ENCODE assay signal across 8 cellular contexts in genomic region chr1:160006312-160006940, GRCh38. TPM values are rescaled to one million over a fixed set of nuclear protein-coding genes. Genes with fewer than 3 reads are reported as not detected.
A peak's percentile ranks its signal among the peaks of the same experiment; 100 is the strongest.
DNase-seq lines count a peak whose midpoint lies in the region; ATAC-seq and FAIRE-seq lines count a peak whose summit lies in the region.

No MANE protein-coding gene starts in this region.

- H2BK12ac ChIP-seq in trophoblast cell (ENCODE audit: low read length) = no peak overlapping the region

- no peaks in the 10 kb centered on the region for H3K79me1 ChIP-seq in trophoblast cell (ENCODE audit: low read length)

- no peaks in the 10 kb centered on the region for H3K27me3 Mint-ChIP-seq in activated T-cell treated with anti-CD3 and anti-CD28 coated beads, Interleukin-2, amount 50 U/mL, for 72 hours (ENCODE audit: low read depth)

- no peak overlapping the region for H3K9ac ChIP-seq in trophoblast cell (ENCODE audit: low read length)

- no peaks in the 10 kb centered on the region for H3K4me1 Mint-ChIP-seq in activated T-cell treated with anti-CD3 and anti-CD28 coated beads, Interleukin-2, amount 50 U/mL, for 72 hours (ENCODE audit: low read depth)

- no peak overlapping the region for H3K4me3 Mint-ChIP-seq in activated T-cell treated with anti-CD3 and anti-CD28 coated beads, Interleukin-2, amount 50 U/mL, for 72 hours

- no peaks in the 10 kb centered on the region for H3K4me1 ChIP-seq in trophoblast cell (ENCODE audit: control insufficient read depth in 1 of 2, insufficient read depth in 2 of 2, low read length in 2 of 2)

- no peak overlapping the region for H3K18ac ChIP-seq in trophoblast cell (ENCODE audit: low read length)

- H3K36me3 ChIP-seq in trophoblast cell (ENCODE audit: control insufficient read depth in 1 of 2, insufficient read depth in 2 of 2, low read length in 2 of 2) = no peaks in the 10 kb centered on the region

- no peak overlapping the region for H3K27ac ChIP-seq in trophoblast cell (ENCODE audit: low read depth, low read length)

- H2BK5ac ChIP-seq in trophoblast cell (ENCODE audit: low read depth, low read length, poor library complexity) = no peak overlapping the region

- peak; percentile 67 for ATAC-seq in GM18870 (IDR thresholded peaks at IDR 0.05; ENCODE audit: unreplicated experiment)
- peak; percentile 78 to 81 for ATAC-seq in activated T-cell treated with anti-CD3 and anti-CD28 coated beads, Interleukin-2, amount 50 U/mL, for 72 hours (replicated peaks in 1 of 2)

- no peaks in the 10 kb centered on the region for H3K79me2 ChIP-seq in trophoblast cell (ENCODE audit: control insufficient read depth, insufficient read depth, low read length, poor library complexity)

- no peak overlapping the region for H3K4ac ChIP-seq in trophoblast cell (ENCODE audit: low read depth, low read length)

- no peak overlapping the region for H4K12ac ChIP-seq in trophoblast cell (ENCODE audit: low read depth, low read length)

- no CpG with 5 or more reads among the region's 5 CpGs for WGBS in trophoblast cell (ENCODE audit: extremely low coverage, insufficient coverage, insufficient read length)

- no peak overlapping the region for H2AK5ac ChIP-seq in trophoblast cell (ENCODE audit: low read length)

- no peak overlapping the region for H3K4me3 ChIP-seq in trophoblast cell (ENCODE audit: low read depth, low read length)

- H3K9me3 ChIP-seq in trophoblast cell (ENCODE audit: insufficient read depth, low read depth, low read length) = peaks cover 1% of the 10 kb centered on the region

- no peak overlapping the region for H4K8ac ChIP-seq in trophoblast cell (ENCODE audit: low read depth, low read length)

- H3K27me3 ChIP-seq in trophoblast cell (ENCODE audit: insufficient read depth, low read length) = no peaks in the 10 kb centered on the region

- no peak overlapping the region for H2AFZ ChIP-seq in trophoblast cell (ENCODE audit: insufficient read depth, low read length, poor library complexity)

- no peak overlapping the region for H3K14ac ChIP-seq in trophoblast cell (ENCODE audit: low read length)

- no peak overlapping the region for H4K91ac ChIP-seq in trophoblast cell (ENCODE audit: low read depth, low read length)

- H3K36me3 Mint-ChIP-seq in activated T-cell treated with anti-CD3 and anti-CD28 coated beads, Interleukin-2, amount 50 U/mL, for 72 hours (ENCODE audit: insufficient read depth in 2 of 2) = no peaks in the 10 kb centered on the region

- DNase-seq in AG08396 (ENCODE audit: low spot score) (peak; percentile 71), Kasumi-1 (lab: John Stamatoyannopoulos, UW) (peak; percentile 60 to 68), RKO (ENCODE audit: low spot score) (peak; percentile 72), fibroblast of the conjunctiva (ENCODE audit: low read depth) (peak; percentile 39), trophoblast cell (peak; percentile 57 to 84), urothelium cell line (ENCODE audit: low spot score) (peak; percentile 78)
- peak; percentile 73 to 78 for DNase-seq in activated T-cell treated with anti-CD3 and anti-CD28 coated beads, Interleukin-2, amount 50 U/mL, for 72 hours

- no peak overlapping the region for H3K23ac ChIP-seq in trophoblast cell (ENCODE audit: low read length)

- no peak overlapping the region for H3K4me2 ChIP-seq in trophoblast cell (ENCODE audit: low read length)

- no peak overlapping the region for H2BK120ac ChIP-seq in trophoblast cell (ENCODE audit: insufficient read depth, low read length, poor library complexity)

- no peak overlapping the region for H3K27ac Mint-ChIP-seq in activated T-cell treated with anti-CD3 and anti-CD28 coated beads, Interleukin-2, amount 50 U/mL, for 72 hours

- no peaks in the 10 kb centered on the region for H3K9me3 Mint-ChIP-seq in activated T-cell treated with anti-CD3 and anti-CD28 coated beads, Interleukin-2, amount 50 U/mL, for 72 hours

- FAIRE-seq in urothelium cell line (lab: Jason Lieb, UNC) = no peak

RNA-seq across cellular contexts. Expression of gene PIGM, which starts 25.4 kb away (rescaled TPM):
- total RNA-seq in activated T-cell treated with anti-CD3 and anti-CD28 coated beads, Interleukin-2, amount 50 U/mL, for 72 hours = 1 to 10 TPM; 4.4 to 4.6 TPM
- polyA plus RNA-seq in trophoblast cell (2013) = 3.1 and 3.4 TPM in 2 replicates

RNA-seq across cellular contexts. Expression of gene SLAMF9, which starts 52.4 kb away (rescaled TPM):
- not detected for total RNA-seq in activated T-cell treated with anti-CD3 and anti-CD28 coated beads, Interleukin-2, amount 50 U/mL, for 72 hours
- not detected in 2 replicates for polyA plus RNA-seq in trophoblast cell (2013)
